22 cellular contexts compared by ENCODE assay signal in the genomic region with DNA sequence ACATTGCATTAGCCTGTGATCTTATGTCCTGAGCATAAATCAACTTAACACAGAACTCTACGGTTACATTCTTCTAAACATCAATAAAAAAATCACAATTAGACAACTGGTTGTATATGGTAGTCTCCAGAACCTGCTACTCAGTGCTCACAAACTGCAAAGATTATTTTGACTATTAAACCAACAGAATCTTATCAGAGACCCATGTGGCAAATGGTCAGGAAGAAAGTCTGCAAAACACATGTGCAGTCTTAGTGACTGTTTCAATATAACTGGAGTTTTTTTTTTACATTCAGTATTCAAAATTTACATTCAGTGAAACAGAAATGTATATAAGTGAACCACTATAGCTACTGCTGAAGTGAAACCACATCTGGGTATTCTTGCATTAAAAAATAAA.
"Had no signal": no experiment of that assay in that cellular context is flagged by ENCODE, and none has a peak within 500 bp of the region (broad histone marks: within the 10 kb centered on the region; RNA-seq: fewer than 3 reads in every experiment).

No MANE protein-coding gene starts in this region.

- H3K9ac ChIP-seq: KMS-11 had no signal

- ATAC-seq: HepG2, Right ventricle myocardium inferior had no signal

- H3K4me3 ChIP-seq: PC-9, Peyer's patch, SJCRH30 had no signal

- DNase-seq: IMR-90; Kasumi-1; MV-4-11; NCI-H1048; NCI-H1105; NCI-H1436 treated with DMSO at 0.1 percent for 48 hours; NCI-H1694; NCI-H187 treated with DMSO at 0.1 percent for 48 hours; NCI-H2029 treated with DMSO at 0.1 percent for 48 hours; NCI-H2171 treated with DMSO at 0.1 percent for 48 hours; NCI-H446 treated with DMSO at 0.1 percent for 48 hours; NCI-H510A treated with DMSO at 0.1 percent for 48 hours; NCI-H526; NK-92 treated with Interleukin-12 subunit alpha and Interleukin-12 subunit beta, amount 100 ng/mL, for 24 hours; PC-9; Peyer's patch; SHP77 treated with DMSO at 0.1 percent for 48 hours; SJCRH30; SW 1271 had no signal

- H3K4me2 ChIP-seq: KMS-11, PC-9 had no signal

- H3K27me3 ChIP-seq: Peyer's patch, SJCRH30 had no signal

- H3K9me3 ChIP-seq: Peyer's patch, SJCRH30 had no signal

- H3K36me3 ChIP-seq: Peyer's patch had no signal

- H2AFZ ChIP-seq: PC-9 had no signal

- H3K27ac ChIP-seq: KMS-11, PC-9, Peyer's patch, SJCRH30 had no signal

- H3K4me1 ChIP-seq: Peyer's patch, SJCRH30 had no signal
